ENCODE assay signal across 28 cellular contexts in the genomic region with DNA sequence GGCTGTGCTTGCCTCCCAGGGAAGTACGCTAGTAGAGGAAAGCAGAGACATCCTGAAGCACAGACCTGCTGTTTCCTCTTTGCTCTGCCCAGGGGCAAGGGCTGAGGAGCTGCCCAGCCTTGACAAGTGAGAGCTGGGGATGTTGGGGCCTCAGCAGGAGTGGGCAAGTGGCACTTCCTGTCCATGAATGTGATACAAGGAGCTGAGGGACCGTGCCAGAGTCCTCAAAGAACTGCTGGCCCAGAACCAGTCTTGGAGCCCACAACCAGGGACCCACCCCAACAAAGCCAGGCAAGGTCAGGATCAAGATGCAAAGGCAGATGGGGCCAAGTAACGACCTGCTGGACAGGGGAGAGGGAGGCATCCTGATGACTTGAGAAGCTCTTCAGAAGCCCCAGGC.
"Had no signal": no experiment of that assay in that cellular context is flagged by ENCODE, and none has a peak within 500 bp of the region (broad histone marks: within the 10 kb centered on the region; RNA-seq: fewer than 3 reads in every experiment).

No MANE protein-coding gene starts in this region.

- H3K9me3 Mint-ChIP-seq: neural progenitor cell had no signal

- H3K9me3 ChIP-seq: neutrophil, ovary, psoas muscle, right lobe of liver, spleen, stomach, thoracic aorta, thyroid gland, upper lobe of left lung had no signal

- H3K36me3 Mint-ChIP-seq: naive thymus-derived CD4-positive, alpha-beta T cell; natural killer cell; neural progenitor cell; stimulated activated naive B cell treated with anti-CD40 and anti-IgM and Interleukin-4, amounts not matched to agents 10 μg/mL and 1 μg/mL and 100 μg/mL, for 72 hours had no signal

- H3K27ac ChIP-seq: neural progenitor cell, neutrophil, ovary, parathyroid adenoma, psoas muscle, right lobe of liver, skin epidermis, spleen, stomach, thoracic aorta, thyroid gland, tibial nerve, upper lobe of left lung had no signal

- H3K27me3 ChIP-seq: neural progenitor cell, neutrophil, ovary, right lobe of liver, thyroid gland, tibial nerve, upper lobe of left lung had no signal

- H3K27ac Mint-ChIP-seq: naive thymus-derived CD4-positive, alpha-beta T cell; natural killer cell; nephron; neural progenitor cell; progenitor cell of endocrine pancreas; stimulated activated naive B cell treated with anti-CD40 and anti-IgM and Interleukin-4, amounts not matched to agents 10 μg/mL and 1 μg/mL and 100 μg/mL, for 72 hours had no signal

- DNase-seq: naive thymus-derived CD4-positive, alpha-beta T cell; natural killer cell; ovary; psoas muscle; right cardiac atrium; right lobe of liver; spleen; stimulated activated CD4-positive, alpha-beta T cell treated with anti-CD3 and anti-CD28 coated beads, Interleukin-12 subunit alpha, Interleukin-12 subunit beta, amount 100 ng/mL, for 4 hours; stimulated activated CD4-positive, alpha-beta T cell treated with anti-CD3 and anti-CD28 coated beads, Interleukin-1b, Interleukin-23, amount 100 ng/mL, for 48 hours; stimulated activated CD4-positive, alpha-beta T cell treated with anti-CD3 and anti-CD28 coated beads, Interleukin-4, amount 100 ng/mL, for 1 hour; stimulated activated CD4-positive, alpha-beta T cell treated with anti-CD3 and anti-CD28 coated beads, Interleukin-4, amount 100 ng/mL, for 4 hours; stimulated activated CD8-positive, alpha-beta memory T cell treated with anti-CD3 and anti-CD28 coated beads, Interleukin-4, amount 100 ng/mL, for 48 hours; stimulated activated naive B cell treated with anti-CD40 and anti-IgM and Interleukin-4, amounts not matched to agents 10 μg/mL and 1 μg/mL and 100 μg/mL, for 72 hours; stimulated activated naive CD4-positive, alpha-beta T cell treated with Interleukin-2 at 50 U/mL for 16 hours; stomach; trophoblast cell had no signal

- H3K4me1 ChIP-seq: neural progenitor cell, parathyroid adenoma, psoas muscle, right lobe of liver, spleen, stomach, thyroid gland, tibial nerve, upper lobe of left lung had no signal

- H3K4me1 Mint-ChIP-seq: naive thymus-derived CD4-positive, alpha-beta T cell; natural killer cell; nephron; neural progenitor cell had no signal

- FAIRE-seq: urothelium cell line had no signal

- H3K4me3 ChIP-seq: neural progenitor cell, ovary, psoas muscle, right lobe of liver, skin epidermis, smooth muscle cell, spleen, stomach, thoracic aorta, thyroid gland, tibial nerve, upper lobe of left lung had no signal

- H3K4me3 Mint-ChIP-seq: naive thymus-derived CD4-positive, alpha-beta T cell; natural killer cell; nephron; neural progenitor cell; stimulated activated naive B cell treated with anti-CD40 and anti-IgM and Interleukin-4, amounts not matched to agents 10 μg/mL and 1 μg/mL and 100 μg/mL, for 72 hours had no signal

- ATAC-seq: natural killer cell, psoas muscle, right cardiac atrium, right lobe of liver had no signal

- H3K36me3 ChIP-seq: neural progenitor cell, neutrophil, ovary, right lobe of liver, spleen, stomach, thoracic aorta, thyroid gland, tibial nerve, upper lobe of left lung had no signal
